In genomic region chr2:82875891-82876290, GRCh38 we compare ENCODE assay signal across 13 cellular contexts.
DNase-seq lines count a peak whose midpoint lies in the region; ATAC-seq and TF ChIP-seq lines count a peak whose summit lies in the region.
"Had no signal": no experiment of that assay in that cellular context is flagged by ENCODE, and none has a peak within 500 bp of the region (broad histone marks: within the 10 kb centered on the region; RNA-seq: fewer than 3 reads in every experiment).

No MANE protein-coding gene starts in this region.

- intact Hi-C loops in lower lobe of right lung (cut with DNase I): no loop called here

- no peaks in the 10 kb centered on the region for H3K4me1 ChIP-seq in lower lobe of right lung

- in situ Hi-C loops in KBM-7 (cut with MboI; ENCODE audit: low pct_unique_long_range_greater_than_20kb, low sequenced_read_pairs): no loop called here

- no peak overlapping the region for H3K4me3 ChIP-seq in lower lobe of right lung

- H3K36me3 ChIP-seq in lower lobe of right lung: no peaks in the 10 kb centered on the region

- TF ChIP-seq CTCF in glutamatergic neuron (IDR thresholded peaks at IDR 0.05; ENCODE audit: partially characterized antibody, unreplicated experiment) (no peak), osteocyte (IDR thresholded peaks at IDR 0.05) (no peak), lower lobe of right lung (IDR thresholded peaks at IDR 0.05) (no peak)

- H3K27ac Mint-ChIP-seq in glutamatergic neuron (ENCODE audit: unreplicated experiment): no peak overlapping the region
- no peak overlapping the region for H3K27ac Mint-ChIP-seq in osteocyte (ENCODE audit: unreplicated experiment)
- no peak overlapping the region for H3K27ac Mint-ChIP-seq in activated T-cell treated with anti-CD3 and anti-CD28 coated beads, Interleukin-2, amount 50 U/mL, for 72 hours

- DNase-seq in ELF-1 (ENCODE audit: low read depth, low spot score) (peak; percentile 28), KBM-7 (peak; percentile 16), UCSD-AML1 (lab: John Stamatoyannopoulos, UW; ENCODE audit: unreplicated experiment) (peak; percentile 49), glutamatergic neuron (peak; percentile 23), osteocyte (ENCODE audit: extremely low spot score, unreplicated experiment) (no peak), lower lobe of right lung (no peak)
- no peak for DNase-seq in activated T-cell treated with anti-CD3 and anti-CD28 coated beads, Interleukin-2, amount 50 U/mL, for 72 hours
- DNase-seq: C1 segment of cervical spinal cord, NCI-H187, NCI-H446 treated with DMSO at 0.1 percent for 48 hours, NCI-H774, SIG-M5 had no signal

- no peaks in the 10 kb centered on the region for H3K9me3 ChIP-seq in lower lobe of right lung

- H3K4me1 Mint-ChIP-seq in glutamatergic neuron (ENCODE audit: low read depth, unreplicated experiment): peaks cover 2% of the 10 kb centered on the region
- H3K4me1 Mint-ChIP-seq in osteocyte (ENCODE audit: unreplicated experiment): no peaks in the 10 kb centered on the region
- H3K4me1 Mint-ChIP-seq in activated T-cell treated with anti-CD3 and anti-CD28 coated beads, Interleukin-2, amount 50 U/mL, for 72 hours (ENCODE audit: low read depth): no peaks in the 10 kb centered on the region

- H3K9me3 Mint-ChIP-seq in glutamatergic neuron (ENCODE audit: unreplicated experiment) (peaks cover 1% of the 10 kb centered on the region), osteocyte (ENCODE audit: unreplicated experiment) (no peaks in the 10 kb centered on the region)
- H3K9me3 Mint-ChIP-seq in activated T-cell treated with anti-CD3 and anti-CD28 coated beads, Interleukin-2, amount 50 U/mL, for 72 hours: peaks cover 10 to 11% of the 10 kb centered on the region in 2 donors

- peaks cover 13% of the 10 kb centered on the region for H3K36me3 Mint-ChIP-seq in glutamatergic neuron (ENCODE audit: unreplicated experiment)
- H3K36me3 Mint-ChIP-seq in osteocyte (ENCODE audit: unreplicated experiment): no peaks in the 10 kb centered on the region
- peaks cover 0 to 6% of the 10 kb centered on the region in 2 donors for H3K36me3 Mint-ChIP-seq in activated T-cell treated with anti-CD3 and anti-CD28 coated beads, Interleukin-2, amount 50 U/mL, for 72 hours (ENCODE audit: insufficient read depth in 2 of 2)

- H3K27me3 ChIP-seq in lower lobe of right lung (ENCODE audit: low read depth): no peaks in the 10 kb centered on the region

- no peak overlapping the region for H3K27ac ChIP-seq in lower lobe of right lung

- ATAC-seq in GM21619 (IDR thresholded peaks at IDR 0.05; ENCODE audit: unreplicated experiment): no peak
- ATAC-seq in lower lobe of right lung: no peak
- no peak for ATAC-seq in activated T-cell treated with anti-CD3 and anti-CD28 coated beads, Interleukin-2, amount 50 U/mL, for 72 hours (replicated peaks in 1 of 2)

- H3K4me3 Mint-ChIP-seq in glutamatergic neuron (ENCODE audit: unreplicated experiment) (no peak overlapping the region), osteocyte (ENCODE audit: unreplicated experiment) (no peak overlapping the region)
- no peak overlapping the region for H3K4me3 Mint-ChIP-seq in activated T-cell treated with anti-CD3 and anti-CD28 coated beads, Interleukin-2, amount 50 U/mL, for 72 hours

- H3K27me3 Mint-ChIP-seq in glutamatergic neuron (ENCODE audit: unreplicated experiment) (no peaks in the 10 kb centered on the region), osteocyte (ENCODE audit: unreplicated experiment) (peaks cover 17% of the 10 kb centered on the region)
- no peaks in the 10 kb centered on the region for H3K27me3 Mint-ChIP-seq in activated T-cell treated with anti-CD3 and anti-CD28 coated beads, Interleukin-2, amount 50 U/mL, for 72 hours (ENCODE audit: low read depth)

Comparison
In these comparisons a context has a peak if more than half of its experiments do, and no peak if none do; other contexts are left out.
1. DNase-seq: peak in ELF-1 (single experiment), KBM-7 (single experiment), UCSD-AML1 (single experiment) and glutamatergic neuron (single experiment); none in osteocyte (single experiment), lower lobe of right lung (single experiment) and activated T-cell treated with anti-CD3 and anti-CD28 coated beads, Interleukin-2, amount 50 U/mL, for 72 hours (0 of 2).